ENCODE assay signal across 1 cellular context in the genomic region with DNA sequence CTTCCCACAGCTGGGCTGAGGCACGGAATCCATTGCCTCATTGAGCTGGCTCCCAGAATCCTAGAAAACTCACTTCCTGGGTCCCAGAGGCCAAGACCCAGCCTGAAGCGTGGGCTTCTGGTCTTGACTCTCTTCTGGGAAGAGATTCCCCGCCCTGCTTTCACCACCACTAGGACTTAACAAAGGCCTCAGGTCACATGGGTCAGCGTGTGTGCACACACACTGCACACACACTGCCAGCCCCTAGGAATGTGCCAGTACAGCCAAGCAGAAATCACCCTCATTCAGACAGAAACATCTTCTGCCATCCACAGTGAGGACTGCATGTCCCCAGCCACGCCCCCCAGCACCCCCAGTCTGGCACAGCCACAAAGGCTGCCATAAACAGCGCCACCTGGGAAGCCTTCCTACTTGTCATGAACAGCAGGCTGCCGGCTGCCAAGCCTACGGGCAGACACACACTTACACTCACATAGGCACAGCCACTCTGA.
TF ChIP-seq lines count a peak whose summit lies in the region.

No MANE protein-coding gene starts in this region.

TF ChIP-seq in IMR-90, 13 proteins besides CTCF, POLR2A, EP300 and RAD21:
- TF ChIP-seq FOS (IDR thresholded peaks at IDR 0.05; ENCODE audit: low read depth, low read length) (no peak), SMC3 (IDR thresholded peaks at IDR 0.05; ENCODE audit: low read depth, low read length) (no peak), MAZ (IDR thresholded peaks at IDR 0.05; ENCODE audit: borderline replicate concordance, low read depth, low read length) (no peak), RFX5 (IDR thresholded peaks at IDR 0.05; ENCODE audit: low read depth, low read length) (no peak), RCOR1 (IDR thresholded peaks at IDR 0.05; ENCODE audit: insufficient replicate concordance, low read length) (no peak), BHLHE40 (IDR thresholded peaks at IDR 0.05; ENCODE audit: low read depth, low read length) (no peak), MXI1 (IDR thresholded peaks at IDR 0.05; ENCODE audit: borderline replicate concordance, low read depth, low read length) (no peak), MAFK (IDR thresholded peaks at IDR 0.05; ENCODE audit: low read depth, low read length) (no peak), CEBPB (IDR thresholded peaks at IDR 0.05; ENCODE audit: low read depth, low read length) (no peak)
